ENCODE assay signal across 8 cellular contexts in genomic region chr10:132537713-132538020, GRCh38. TPM values are rescaled to one million over a fixed set of nuclear protein-coding genes. Genes with fewer than 3 reads are reported as not detected.
DNase-seq lines count a peak whose midpoint lies in the region; FAIRE-seq lines count a peak whose summit lies in the region.

INPP5A (plus strand) TSS chr10:132537787; CDS start chr10:132538097, 310 bp downstream.

- no peaks in the 10 kb centered on the region for H3K79me2 ChIP-seq in Karpas-422 (ENCODE audit: low read length)

- peak within 1 kb of the TSS; percentile 74 to 97 (median 88) for H3K4me3 ChIP-seq in BLaER1 treated with 17β-estradiol and CSF1 and Interleukin-3, amounts not matched to agents 10 nM and 100 nM
- H3K4me3 ChIP-seq in Karpas-422 (ENCODE audit: low read length) (peak within 1 kb of the TSS; percentile 91), mucosa of rectum (ENCODE audit: low read length in 2 of 2) (peak within 1 kb of the TSS; percentile 72 to 81)

- peaks cover 50 to 75% (median 72%) of the 10 kb centered on the region in 10 experiments for H3K4me1 ChIP-seq in BLaER1 treated with 17β-estradiol and CSF1 and Interleukin-3, amounts not matched to agents 10 nM and 100 nM
- H3K4me1 ChIP-seq in Karpas-422 (ENCODE audit: low read length), result peaks cover 50% of the 10 kb centered on the region
- H3K4me1 ChIP-seq in mucosa of rectum (ENCODE audit: control insufficient read depth in 2 of 2, insufficient read depth in 2 of 2, low read length in 2 of 2), result peaks cover 32 to 35% of the 10 kb centered on the region in 2 donors

- peaks cover 0 to 2% (median 0%) of the 10 kb centered on the region in 11 experiments; a peak in 2 of 22 replicates for H3K9me3 ChIP-seq in BLaER1 treated with 17β-estradiol and CSF1 and Interleukin-3, amounts not matched to agents 10 nM and 100 nM (replicated peaks in 1 of 11)
- no peaks in the 10 kb centered on the region for H3K9me3 ChIP-seq in Karpas-422 (ENCODE audit: low read length)
- H3K9me3 ChIP-seq in mucosa of rectum (ENCODE audit: control insufficient read depth in 2 of 2, low read length in 2 of 2), result no peaks in the 10 kb centered on the region

- peak within 1 kb of the TSS; percentile 86 to 96 (median 92) for H3K9ac ChIP-seq in BLaER1 treated with 17β-estradiol and CSF1 and Interleukin-3, amounts not matched to agents 10 nM and 100 nM
- H3K9ac ChIP-seq in Karpas-422 (ENCODE audit: low read length), result peak within 1 kb of the TSS; percentile 90
- peak within 1 kb of the TSS; percentile 84 to 87 for H3K9ac ChIP-seq in mucosa of rectum (ENCODE audit: low read depth in 1 of 2, low read length in 2 of 2)

- no peak within 1 kb of the TSS for H2AFZ ChIP-seq in Karpas-422 (ENCODE audit: low read length)

- no peak for DNase-seq in Karpas-422
- DNase-seq in dermis microvascular lymphatic vessel endothelial cell (ENCODE audit: low read depth in 2 of 2), result no peak
- DNase-seq in NCI-H2196 (lab: John Stamatoyannopoulos, UW; ENCODE audit: unreplicated experiment), result no peak
- no peak for DNase-seq in AG08395 (ENCODE audit: low spot score)
- no peak for DNase-seq in RCC 7860 (ENCODE audit: low spot score)
- DNase-seq in pons (ENCODE audit: low spot score), result no peak

- peaks cover 26 to 69% (median 47%) of the 10 kb centered on the region in 11 experiments; a peak in 21 of 22 replicates for H4K20me1 ChIP-seq in BLaER1 treated with 17β-estradiol and CSF1 and Interleukin-3, amounts not matched to agents 10 nM and 100 nM
- peaks cover 20% of the 10 kb centered on the region; the same call in 1 of the 2 replicates for H4K20me1 ChIP-seq in Karpas-422 (ENCODE audit: insufficient read depth, low read depth, low read length)

- no peak for FAIRE-seq in RCC 7860 (lab: Jason Lieb, UNC)

- peak within 1 kb of the TSS; percentile 75 to 92 (median 86) for H3K27ac ChIP-seq in BLaER1 treated with 17β-estradiol and CSF1 and Interleukin-3, amounts not matched to agents 10 nM and 100 nM
- H3K27ac ChIP-seq in Karpas-422 (ENCODE audit: low read length) (peak within 1 kb of the TSS; percentile 70), mucosa of rectum (ENCODE audit: low read depth in 2 of 2, low read length in 2 of 2) (peak within 1 kb of the TSS; percentile 76 to 78)

- peaks cover 0 to 18% (median 0%) of the 10 kb centered on the region in 11 experiments; a peak in 5 of 22 replicates for H3K36me3 ChIP-seq in BLaER1 treated with 17β-estradiol and CSF1 and Interleukin-3, amounts not matched to agents 10 nM and 100 nM
- H3K36me3 ChIP-seq in Karpas-422 (ENCODE audit: insufficient read depth, low read length) (no peaks in the 10 kb centered on the region; the same call in 1 of the 2 replicates), mucosa of rectum (ENCODE audit: control insufficient read depth in 2 of 2, insufficient read depth in 2 of 2, low read length in 2 of 2) (no peaks in the 10 kb centered on the region)

- H3K4me2 ChIP-seq in BLaER1 treated with 17β-estradiol and CSF1 and Interleukin-3, amounts not matched to agents 10 nM and 100 nM, result peak within 1 kb of the TSS; percentile 96 to 100 (median 99)
- peak within 1 kb of the TSS; percentile 96 for H3K4me2 ChIP-seq in Karpas-422 (ENCODE audit: low read depth, low read length, poor library complexity, severe bottlenecking)

- H3K27me3 ChIP-seq in BLaER1 treated with 17β-estradiol and CSF1 and Interleukin-3, amounts not matched to agents 10 nM and 100 nM, result peaks cover 0 to 7% (median 0%) of the 10 kb centered on the region in 11 experiments; a peak in 1 of 22 replicates
- H3K27me3 ChIP-seq in Karpas-422 (ENCODE audit: low read length) (no peaks in the 10 kb centered on the region), mucosa of rectum (ENCODE audit: control insufficient read depth in 2 of 2, insufficient read depth in 2 of 2, low read length in 2 of 2) (no peaks in the 10 kb centered on the region)

- no peaks in the 10 kb centered on the region for H3K9me2 ChIP-seq in Karpas-422 (replicated peaks; ENCODE audit: insufficient read depth, low read length)

RNA-seq across cellular contexts. Expression of gene INPP5A, which starts in this region (rescaled TPM):
- total RNA-seq in Karpas-422 (2014; rRNA removed; shearing (Covaris generic); ENCODE audit: low replicate concordance), result 9.1 and 11.8 TPM in 2 replicates
- 20.9 and 22.3 TPM in 2 replicates for total RNA-seq in dermis microvascular lymphatic vessel endothelial cell
